In the genomic region with DNA sequence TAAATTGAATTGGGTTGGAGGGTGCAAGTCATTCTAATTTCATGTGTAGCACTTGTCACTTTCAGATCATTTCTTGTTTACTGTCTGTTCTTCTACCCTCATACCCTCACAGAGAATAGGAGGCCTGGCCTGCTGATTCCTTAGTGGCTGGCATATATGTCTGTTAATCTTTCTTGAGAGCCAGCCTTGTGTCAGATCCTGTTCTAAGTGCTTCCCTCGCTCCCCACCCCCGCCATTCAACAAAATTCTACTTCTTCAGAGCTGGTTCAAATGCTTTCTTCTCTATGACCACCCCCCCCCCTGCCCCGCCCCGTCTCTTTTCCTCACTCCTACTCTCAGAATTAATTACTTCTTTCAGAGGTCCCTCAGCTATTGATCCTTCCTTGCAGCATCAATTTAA, we compare ENCODE assay signal across 10 cellular contexts. TPM values are rescaled to one million over a fixed set of nuclear protein-coding genes. Genes with fewer than 3 reads are reported as not detected.
DNase-seq lines count a peak whose midpoint lies in the region; ATAC-seq, FAIRE-seq and TF ChIP-seq lines count a peak whose summit lies in the region.
"Had no signal": no experiment of that assay in that cellular context is flagged by ENCODE, and none has a peak within 500 bp of the region (broad histone marks: within the 10 kb centered on the region; RNA-seq: fewer than 3 reads in every experiment).

No MANE protein-coding gene starts in this region.

- peak overlapping the region; percentile 96 to 100 (median 98) for H3K4me3 Mint-ChIP-seq in CD4-positive, CD25-positive, alpha-beta regulatory T cell

- TF ChIP-seq CTCF in ascending aorta (IDR thresholded peaks at IDR 0.05) = no peak

- peaks cover 15% of the 10 kb centered on the region for H3K27me3 Mint-ChIP-seq in CD4-positive, CD25-positive, alpha-beta regulatory T cell

- H3K36me3 ChIP-seq in CD4-positive, CD25-positive, alpha-beta regulatory T cell (ENCODE audit: control insufficient read depth, insufficient read depth, low read length) = no peaks in the 10 kb centered on the region
- H3K36me3 ChIP-seq in HUES6 (ENCODE audit: control insufficient read depth, insufficient read depth, low read length) (no peaks in the 10 kb centered on the region), ascending aorta (no peaks in the 10 kb centered on the region), muscle layer of colon (ENCODE audit: insufficient read depth, low read length) (no peaks in the 10 kb centered on the region)

- TF ChIP-seq POLR2A in GM12891 (IDR thresholded peaks at IDR 0.05; ENCODE audit: low read depth, low read length) = no peak

- no peak overlapping the region for H3K4me3 ChIP-seq in CD4-positive, CD25-positive, alpha-beta regulatory T cell (ENCODE audit: low read depth, low read length)
- H3K4me3 ChIP-seq in HUES6 (ENCODE audit: low read depth, low read length) (peak overlapping the region; percentile 77), ascending aorta (peak overlapping the region in 1 of 2 donors; percentile 94), muscle layer of colon (ENCODE audit: low read depth in 1 of 2, low read length in 2 of 2) (no peak overlapping the region)

- intact Hi-C loops in ascending aorta (cut with DNase I) = loop anchor here (2.0 to 5.0 kb wide), 4 partner anchors 278 to 1123 kb away; partner anchors contain the start of genes ATP1B3, ATR, PLS1 and TRPC1

- H3K9ac ChIP-seq in HUES6 (ENCODE audit: low read length) = peak overlapping the region; percentile 77
- no peak overlapping the region for H3K9ac ChIP-seq in muscle layer of colon (ENCODE audit: low read length)

- H3K9me3 Mint-ChIP-seq in CD4-positive, CD25-positive, alpha-beta regulatory T cell = no peaks in the 10 kb centered on the region

- H3K27ac Mint-ChIP-seq in CD4-positive, CD25-positive, alpha-beta regulatory T cell = peak overlapping the region in 1 of 3 donors; percentile 60

- peaks cover 39% of the 10 kb centered on the region for H3K4me1 ChIP-seq in CD4-positive, CD25-positive, alpha-beta regulatory T cell (ENCODE audit: control insufficient read depth, insufficient read depth, low read length, poor library complexity, severe bottlenecking)
- H3K4me1 ChIP-seq in HUES6 (ENCODE audit: control insufficient read depth, insufficient read depth, low read length) (peaks cover 9% of the 10 kb centered on the region), ascending aorta (peaks cover 4 to 24% of the 10 kb centered on the region in 2 donors), muscle layer of colon (ENCODE audit: insufficient read depth, low read length) (peaks cover 26% of the 10 kb centered on the region)

- H3K4me1 Mint-ChIP-seq in CD4-positive, CD25-positive, alpha-beta regulatory T cell = peaks cover 16 to 38% (median 23%) of the 10 kb centered on the region in 4 donors

- no peak for FAIRE-seq in GM12891 (lab: Jason Lieb, UNC)

- no peaks in the 10 kb centered on the region for H3K36me3 Mint-ChIP-seq in CD4-positive, CD25-positive, alpha-beta regulatory T cell

- no peaks in the 10 kb centered on the region for H3K9me3 ChIP-seq in CD4-positive, CD25-positive, alpha-beta regulatory T cell (ENCODE audit: control insufficient read depth in 2 of 2, low read length in 2 of 2)
- no peaks in the 10 kb centered on the region for H3K9me3 ChIP-seq in HUES6 (ENCODE audit: control insufficient read depth, insufficient read depth, low read depth, low read length)
- H3K9me3 ChIP-seq in ascending aorta = no peaks in the 10 kb centered on the region
- no peaks in the 10 kb centered on the region for H3K9me3 ChIP-seq in muscle layer of colon (ENCODE audit: low read length)

- peaks cover 9% of the 10 kb centered on the region for H3K27me3 ChIP-seq in CD4-positive, CD25-positive, alpha-beta regulatory T cell (ENCODE audit: control insufficient read depth, insufficient read depth, low read length)
- no peaks in the 10 kb centered on the region for H3K27me3 ChIP-seq in HUES6 (ENCODE audit: control insufficient read depth, insufficient read depth, low read length)
- H3K27me3 ChIP-seq in ascending aorta = no peaks in the 10 kb centered on the region
- no peaks in the 10 kb centered on the region for H3K27me3 ChIP-seq in muscle layer of colon (ENCODE audit: control insufficient read depth in 1 of 2, insufficient read depth in 2 of 2, low read length in 2 of 2)

- no peak for ATAC-seq in CD4-positive, CD25-positive, alpha-beta regulatory T cell (ENCODE audit: low read depth in 2 of 2)
- ATAC-seq in GM21529 (IDR thresholded peaks at IDR 0.05; ENCODE audit: unreplicated experiment) = no peak

- H3K27ac ChIP-seq in CD4-positive, CD25-positive, alpha-beta regulatory T cell (ENCODE audit: insufficient read depth, low read length, poor library complexity, severe bottlenecking) = no peak overlapping the region
- H3K27ac ChIP-seq in HUES6 (ENCODE audit: low read depth, low read length) (no peak overlapping the region), ascending aorta (peak overlapping the region; percentile 93), muscle layer of colon (ENCODE audit: low read depth, low read length) (peak overlapping the region; percentile 66)

- DNase-seq in CD4-positive, CD25-positive, alpha-beta regulatory T cell = no peak
- DNase-seq in ascending aorta (ENCODE audit: low spot score in 2 of 2) (no peak), RPMI8226 (no peak), AG08396 (ENCODE audit: low spot score) (no peak), GM12891 (ENCODE audit: insufficient read length, low spot score) (no peak)
- DNase-seq: activated gamma-delta T cell, nucleus accumbens had no signal

TF ChIP-seq in GM12891, 5 proteins besides CTCF, POLR2A, EP300 and RAD21:
- TF ChIP-seq SPI1 (IDR thresholded peaks at IDR 0.05; ENCODE audit: low read depth, low read length) (no peak), POU2F2 (IDR thresholded peaks at IDR 0.05; ENCODE audit: low read depth, low read length) (no peak), PAX5 (IDR thresholded peaks at IDR 0.05; ENCODE audit: insufficient read depth, low read length, severe bottlenecking) (no peak), TAF1 (IDR thresholded peaks at IDR 0.05; ENCODE audit: low read depth, low read length) (no peak), POLR2AphosphoS5 (IDR thresholded peaks at IDR 0.05; ENCODE audit: low read depth, low read length) (no peak)

RNA-seq across cellular contexts. Expression of gene U2SURP, which starts 1.5 kb away (rescaled TPM):
- 175 TPM for total RNA-seq in CD4-positive, CD25-positive, alpha-beta regulatory T cell
- 100 to 1,000 TPM in 3 of 4 donors, 10 to 100 TPM in 1; 94.2 to 119 (median 115) TPM for polyA plus RNA-seq in CD4-positive, CD25-positive, alpha-beta regulatory T cell
- total RNA-seq in ascending aorta = 68.6 TPM
- 47.8 TPM for polyA plus RNA-seq in GM12891 (2012; ENCODE audit: low read depth, missing spikeins)

RNA-seq across cellular contexts. Expression of gene PAQR9, which starts 36.4 kb away (rescaled TPM):
- total RNA-seq in CD4-positive, CD25-positive, alpha-beta regulatory T cell = not detected
- not detected for polyA plus RNA-seq in CD4-positive, CD25-positive, alpha-beta regulatory T cell
- total RNA-seq in ascending aorta = not detected
- not detected for polyA plus RNA-seq in GM12891 (2012; ENCODE audit: low read depth, missing spikeins)

Comparison
In these comparisons a context has a peak if more than half of its experiments do, and no peak if none do; other contexts are left out.
1. H3K27ac ChIP-seq: peak in ascending aorta (2 of 2) and muscle layer of colon (single experiment); none in CD4-positive, CD25-positive, alpha-beta regulatory T cell (single experiment) and HUES6 (single experiment).